ENCODE assay signal across 1 cellular context in genomic region chr20:53942973-53943372, GRCh38.
A peak's percentile ranks its signal among the peaks of the same experiment; 100 is the strongest.
TF ChIP-seq lines count a peak whose summit lies in the region.

No MANE protein-coding gene starts in this region.

TF ChIP-seq in HepG2, 621 proteins besides CTCF, POLR2A, EP300 and RAD21 (continued from another document):
- TF ChIP-seq ZNF280B (CRISPR knock-in tag; IDR thresholded peaks at IDR 0.05; ENCODE audit: borderline replicate concordance) = no peak
- no peak for TF ChIP-seq GATA4 (IDR thresholded peaks at IDR 0.05; ENCODE audit: borderline replicate concordance, low read depth)
- TF ChIP-seq NR0B2 (CRISPR knock-in tag; IDR thresholded peaks at IDR 0.05) = 0 out of 2 replicates have a peak, but pooled peaks have one; percentile 46
- no peak for TF ChIP-seq SOX6 (IDR thresholded peaks at IDR 0.05)
- TF ChIP-seq SOX6 (CRISPR knock-in tag; IDR thresholded peaks at IDR 0.05) = peak; percentile 74
- TF ChIP-seq KDM6A (CRISPR knock-in tag; IDR thresholded peaks at IDR 0.05; ENCODE audit: low read depth) = peak; percentile 41; the same call in 1 of the 2 replicates
- no peak for TF ChIP-seq ZNF580 (CRISPR knock-in tag; IDR thresholded peaks at IDR 0.05; ENCODE audit: borderline replicate concordance, low read depth)
- TF ChIP-seq SRSF4 (IDR thresholded peaks at IDR 0.05; ENCODE audit: low read depth, low read length, poor library complexity, severe bottlenecking) = no peak
- peak; percentile 81 for TF ChIP-seq HNF4G (IDR thresholded peaks at IDR 0.05; ENCODE audit: borderline replicate concordance, low read depth, low read length)
- peak; percentile 73; the same call in 1 of the 2 replicates for TF ChIP-seq HNF4G (CRISPR knock-in tag; IDR thresholded peaks at IDR 0.05; ENCODE audit: borderline replicate concordance, low read depth)
